8 cellular contexts compared by ENCODE assay signal in genomic region chr7:157271991-157272324, GRCh38.
A peak's percentile ranks its signal among the peaks of the same experiment; 100 is the strongest.
DNase-seq lines count a peak whose midpoint lies in the region; ATAC-seq and TF ChIP-seq lines count a peak whose summit lies in the region.

No MANE protein-coding gene starts in this region.

- peak; percentile 76 for DNase-seq in ELR (ENCODE audit: low read depth)
- DNase-seq in NCI-H69 (lab: John Stamatoyannopoulos, UW) = peak; percentile 61
- peak; percentile 97 for DNase-seq in fibroblast of peridontal ligament (ENCODE audit: extremely low read depth)
- peak; percentile 25 for DNase-seq in retinal pigment epithelial cell (ENCODE audit: low read depth)
- DNase-seq in NCI-H345 (lab: John Stamatoyannopoulos, UW) = no peak
- DNase-seq in SK-N-DZ (ENCODE audit: low spot score) = no peak

- H3K4me3 ChIP-seq in retinal pigment epithelial cell (ENCODE audit: low read length) = no peak overlapping the region

- ATAC-seq in GM21360 (IDR thresholded peaks at IDR 0.05; ENCODE audit: unreplicated experiment) (no peak), HG02623 (IDR thresholded peaks at IDR 0.05; ENCODE audit: unreplicated experiment) (no peak)

- no peak for TF ChIP-seq CTCF in retinal pigment epithelial cell (conservative IDR thresholded peaks at IDR 0.05; ENCODE audit: low read depth, low read length)

Comparison
In these comparisons a context has a peak if more than half of its experiments do, and no peak if none do; other contexts are left out.
1. DNase-seq: peak in ELR (single experiment), NCI-H69 (single experiment), fibroblast of peridontal ligament (single experiment) and retinal pigment epithelial cell (single experiment); none in NCI-H345 (single experiment) and SK-N-DZ (single experiment).